In the genomic region with DNA sequence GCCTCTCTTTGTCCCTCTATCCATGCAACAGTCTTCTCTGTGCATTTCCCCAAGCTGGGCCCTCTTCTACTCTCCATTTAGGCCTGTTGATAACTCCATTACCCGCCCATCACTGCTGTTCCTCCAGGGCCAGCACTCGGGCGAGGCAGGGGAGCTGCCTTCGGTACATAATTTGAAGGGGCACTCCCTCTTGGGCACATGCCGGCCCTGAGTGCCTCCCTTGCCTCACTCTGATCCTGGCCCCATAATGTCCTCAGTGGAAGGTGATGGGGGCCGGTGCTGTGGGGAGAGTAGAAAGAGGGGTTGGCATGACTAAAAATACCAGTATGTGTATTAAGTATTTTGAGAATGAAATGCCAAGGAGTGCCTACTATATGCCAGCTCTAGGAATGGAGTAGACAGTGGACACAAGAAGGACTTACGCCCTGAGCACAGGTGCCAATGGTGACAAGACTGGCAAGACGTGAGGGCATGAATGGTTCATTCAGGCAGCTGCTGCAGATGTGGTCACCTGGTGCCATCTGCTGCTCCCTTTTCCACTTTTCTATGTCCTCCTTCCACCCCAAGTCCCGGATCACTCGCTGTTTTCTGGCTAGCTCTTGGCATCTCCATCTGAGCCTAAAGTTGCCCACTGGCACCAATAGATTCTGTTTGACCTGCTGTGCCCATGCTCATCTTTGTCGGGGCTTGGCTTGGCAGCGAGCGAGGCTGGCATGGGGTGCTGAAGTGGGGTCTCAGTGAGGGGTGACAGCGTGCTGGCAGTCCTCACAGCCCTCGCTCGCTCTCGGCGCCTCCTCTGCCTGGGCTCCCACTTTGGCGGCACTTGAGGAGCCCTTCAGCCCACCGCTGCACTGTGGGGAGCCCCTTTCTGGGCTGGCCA, we compare ENCODE assay signal across 15 cellular contexts. TPM values are rescaled to one million over a fixed set of nuclear protein-coding genes. Genes with fewer than 3 reads are reported as not detected.
DNase-seq lines count a peak whose midpoint lies in the region; TF ChIP-seq lines count a peak whose summit lies in the region.
"Had no signal": no experiment of that assay in that cellular context is flagged by ENCODE, and none has a peak within 500 bp of the region (broad histone marks: within the 10 kb centered on the region; RNA-seq: fewer than 3 reads in every experiment).

No MANE protein-coding gene starts in this region.

- DNase-seq in NCI-H2107 treated with DMSO at 0.1 percent for 48 hours (lab: John Stamatoyannopoulos, UW; ENCODE audit: unreplicated experiment), result peak; percentile 1
- DNase-seq in NCI-H2107 (lab: John Stamatoyannopoulos, UW), result no peak
- DNase-seq in HT-29 (ENCODE audit: low spot score), result peak; percentile 27
- peak; percentile 57 for DNase-seq in osteocyte (ENCODE audit: extremely low spot score, unreplicated experiment)
- DNase-seq in central memory CD4-positive, alpha-beta T cell, result no peak
- DNase-seq in NCI-H2081 treated with DMSO at 0.1 percent for 48 hours (lab: John Stamatoyannopoulos, UW), result no peak
- no peak for DNase-seq in coronary artery (ENCODE audit: low spot score)
- DNase-seq: GM23248, NCI-H1694, NCI-H524 treated with DMSO at 0.1 percent for 48 hours, OCI-M1 had no signal

- H3K27me3 Mint-ChIP-seq in osteocyte (ENCODE audit: unreplicated experiment), result no peaks in the 10 kb centered on the region

- no peak overlapping the region for H3K4me3 Mint-ChIP-seq in osteocyte (ENCODE audit: unreplicated experiment)

- H3K9me3 Mint-ChIP-seq in osteocyte (ENCODE audit: unreplicated experiment), result no peaks in the 10 kb centered on the region

- no peak overlapping the region for H3K4me3 ChIP-seq in coronary artery
- H3K4me3 ChIP-seq: BLaER1 treated with 17β-estradiol and CSF1 and Interleukin-3, amounts not matched to agents 10 nM and 100 nM; GM12878; GM23248; K562 had no signal

- H3K27ac Mint-ChIP-seq in osteocyte (ENCODE audit: unreplicated experiment), result no peak overlapping the region

- H3K4me1 Mint-ChIP-seq in osteocyte (ENCODE audit: unreplicated experiment), result peaks cover 15% of the 10 kb centered on the region

- TF ChIP-seq CTCF in VCaP (conservative IDR thresholded peaks at IDR 0.05) (0 out of 2 replicates have a peak, but pooled peaks have one; percentile 47), osteocyte (IDR thresholded peaks at IDR 0.05) (no peak), coronary artery (IDR thresholded peaks at IDR 0.05) (no peak)

- H3K27ac ChIP-seq in VCaP (no peak overlapping the region), coronary artery (no peak overlapping the region)
- H3K27ac ChIP-seq: GM23248 had no signal

- H3K36me3 Mint-ChIP-seq in osteocyte (ENCODE audit: unreplicated experiment), result no peaks in the 10 kb centered on the region

RNA-seq across cellular contexts. Expression of a gene that starts 22.6 kb away (rescaled TPM):
- 20.9 and 26.1 TPM in 2 replicates for total RNA-seq in HT-29 (2014; rRNA removed; shearing (Covaris generic))
- 19.9 and 23.7 TPM in 2 replicates for total RNA-seq in osteocyte

RNA-seq across cellular contexts. Expression of a gene that starts 25.7 kb away (rescaled TPM):
- total RNA-seq in HT-29 (2014; rRNA removed; shearing (Covaris generic)), result 0.23 and 0.55 TPM in 2 replicates
- total RNA-seq in osteocyte, result 0.37 and 0.64 TPM in 2 replicates

Comparison
In these comparisons a context has a peak if more than half of its experiments do, and no peak if none do; other contexts are left out.
1. DNase-seq: peak in NCI-H2107 treated with DMSO at 0.1 percent for 48 hours (single experiment), HT-29 (single experiment) and osteocyte (single experiment); none in NCI-H2107 (single experiment), central memory CD4-positive, alpha-beta T cell (single experiment), NCI-H2081 treated with DMSO at 0.1 percent for 48 hours (single experiment) and coronary artery (single experiment).